In genomic region chrY:8324113-8324512, GRCh38 we compare ENCODE assay signal across 26 cellular contexts.
"Had no signal": no experiment of that assay in that cellular context is flagged by ENCODE, and none has a peak within 500 bp of the region (broad histone marks: within the 10 kb centered on the region; RNA-seq: fewer than 3 reads in every experiment).

No MANE protein-coding gene starts in this region.

- H3K36me3 Mint-ChIP-seq: memory B cell; natural killer cell; stimulated activated memory B cell treated with anti-CD40 and anti-IgM and Interleukin-4, amounts not matched to agents 10 μg/mL and 1 μg/mL and 100 μg/mL, for 72 hours had no signal

- DNase-seq: cortex of kidney; dorsolateral prefrontal cortex; effector CD4-positive, alpha-beta T cell; foreskin fibroblast; gastrocnemius medialis; heart left ventricle; kidney; natural killer cell; occipital lobe; ovary; posterior cingulate gyrus; psoas muscle; right cardiac atrium; sigmoid colon; stimulated activated CD4-positive, alpha-beta T cell treated with anti-CD3 and anti-CD28 coated beads, Interleukin-2, amount 100 ng/mL, for 24 hours; stimulated activated CD4-positive, alpha-beta T cell treated with anti-CD3 and anti-CD28 coated beads, Interleukin-4, amount 100 ng/mL, for 24 hours; transverse colon; upper lobe of right lung; uterus had no signal

- H3K27me3 ChIP-seq: dorsolateral prefrontal cortex, gastrocnemius medialis, heart left ventricle, hepatocyte, ovary, sigmoid colon, suprapubic skin, transverse colon, upper lobe of right lung, uterus had no signal

- H3K27me3 Mint-ChIP-seq: memory B cell; stimulated activated memory B cell treated with anti-CD40 and anti-IgM and Interleukin-4, amounts not matched to agents 10 μg/mL and 1 μg/mL and 100 μg/mL, for 72 hours; stimulated activated naive CD8-positive, alpha-beta T cell treated with anti-CD3 and anti-CD28 coated beads, Interleukin-15, Interleukin-2, amounts not matched to agents 100 ng/mL and 50 ng/mL, for 24 hours had no signal

- H3K9me3 Mint-ChIP-seq: memory B cell; natural killer cell; stimulated activated memory B cell treated with anti-CD40 and anti-IgM and Interleukin-4, amounts not matched to agents 10 μg/mL and 1 μg/mL and 100 μg/mL, for 72 hours; stimulated activated naive CD8-positive, alpha-beta T cell treated with anti-CD3 and anti-CD28 coated beads, Interleukin-15, Interleukin-2, amounts not matched to agents 100 ng/mL and 50 ng/mL, for 24 hours had no signal

- H3K27ac Mint-ChIP-seq: memory B cell; natural killer cell; stimulated activated memory B cell treated with anti-CD40 and anti-IgM and Interleukin-4, amounts not matched to agents 10 μg/mL and 1 μg/mL and 100 μg/mL, for 72 hours; stimulated activated naive CD8-positive, alpha-beta T cell treated with anti-CD3 and anti-CD28 coated beads, Interleukin-15, Interleukin-2, amounts not matched to agents 100 ng/mL and 50 ng/mL, for 24 hours had no signal

- H3K4me1 ChIP-seq: heart left ventricle, psoas muscle, sigmoid colon, suprapubic skin, transverse colon, upper lobe of right lung, uterus had no signal

- H3K4me3 ChIP-seq: dorsolateral prefrontal cortex, gastrocnemius medialis, heart left ventricle, hepatocyte, lung, ovary, psoas muscle, sigmoid colon, suprapubic skin, transverse colon, upper lobe of right lung, uterus had no signal

- H3K9me3 ChIP-seq: gastrocnemius medialis, heart left ventricle, ovary, psoas muscle, sigmoid colon, suprapubic skin, transverse colon, upper lobe of right lung, uterus had no signal

- ATAC-seq: gastrocnemius medialis; heart left ventricle; left lobe of liver; natural killer cell; psoas muscle; right cardiac atrium; stimulated activated memory B cell treated with anti-CD40 and anti-IgM and Interleukin-4, amounts not matched to agents 10 μg/mL and 1 μg/mL and 100 μg/mL, for 72 hours; upper lobe of right lung had no signal

- H3K4me3 Mint-ChIP-seq: memory B cell; natural killer cell; stimulated activated memory B cell treated with anti-CD40 and anti-IgM and Interleukin-4, amounts not matched to agents 10 μg/mL and 1 μg/mL and 100 μg/mL, for 72 hours; stimulated activated naive CD8-positive, alpha-beta T cell treated with anti-CD3 and anti-CD28 coated beads, Interleukin-15, Interleukin-2, amounts not matched to agents 100 ng/mL and 50 ng/mL, for 24 hours had no signal

- H3K4me1 Mint-ChIP-seq: memory B cell; natural killer cell; stimulated activated memory B cell treated with anti-CD40 and anti-IgM and Interleukin-4, amounts not matched to agents 10 μg/mL and 1 μg/mL and 100 μg/mL, for 72 hours had no signal

- H3K27ac ChIP-seq: dorsolateral prefrontal cortex, heart left ventricle, hepatocyte, ovary, psoas muscle, sigmoid colon, suprapubic skin, transverse colon, upper lobe of right lung, uterus had no signal

- H3K36me3 ChIP-seq: gastrocnemius medialis, heart left ventricle, ovary, sigmoid colon, suprapubic skin, transverse colon, upper lobe of right lung, uterus had no signal
